ENCODE assay signal across 17 cellular contexts in genomic region chr6:152993847-152994246, GRCh38. TPM values are rescaled to one million over a fixed set of nuclear protein-coding genes. Genes with fewer than 3 reads are reported as not detected.
DNase-seq lines count a peak whose midpoint lies in the region; ATAC-seq and TF ChIP-seq lines count a peak whose summit lies in the region.
"Had no signal": no experiment of that assay in that cellular context is flagged by ENCODE, and none has a peak within 500 bp of the region (broad histone marks: within the 10 kb centered on the region; RNA-seq: fewer than 3 reads in every experiment).

No MANE protein-coding gene starts in this region.

- POLR2A ChIA-PET in CD4-positive, alpha-beta memory T cell (lab: Charles Lee; ENCODE audit: partially characterized antibody), result no interaction called here
- POLR2A ChIA-PET in A673 (lab: Charles Lee; ENCODE audit: low non-redundant PET), result no interaction called here

- H3K27ac Mint-ChIP-seq in activated CD8-positive, alpha-beta memory T cell treated with anti-CD3 and anti-CD28 coated beads, Interleukin-2, amount 10 ng/mL, durations not matched to agents 7 days and 5 days, result peak overlapping the region; percentile 14
- H3K27ac Mint-ChIP-seq in CD4-positive, alpha-beta memory T cell, result peak overlapping the region in 4 of 7 donors; percentile 38 to 62 (median 55)
- H3K27ac Mint-ChIP-seq in activated T-helper 2 cell treated with anti-CD3 and anti-CD28 coated beads, Interferon-gamma antibody, Interleukin-2, Interleukin-4, amounts not matched to agents 10 μg/mL and 5 μg/mL and 100 μg/mL, durations not matched to agents 14 hours and 24 hours and 36 hours, result peak overlapping the region; percentile 87
- H3K27ac Mint-ChIP-seq: HFFc6, IgD-negative memory B cell had no signal

- CTCF ChIA-PET in activated CD8-positive, alpha-beta memory T cell treated with anti-CD3 and anti-CD28 coated beads, Interleukin-2, amount 10 ng/mL, durations not matched to agents 7 days and 5 days (lab: Charles Lee), result no interaction called here
- CTCF ChIA-PET in CD4-positive, alpha-beta memory T cell (lab: Charles Lee; ENCODE audit: partially characterized antibody), result no interaction called here
- CTCF ChIA-PET in A673 (lab: Charles Lee), result no interaction called here

- no peaks in the 10 kb centered on the region for H3K27me3 Mint-ChIP-seq in activated CD8-positive, alpha-beta memory T cell treated with anti-CD3 and anti-CD28 coated beads, Interleukin-2, amount 10 ng/mL, durations not matched to agents 7 days and 5 days
- H3K27me3 Mint-ChIP-seq in CD4-positive, alpha-beta memory T cell, result no peaks in the 10 kb centered on the region
- H3K27me3 Mint-ChIP-seq in activated T-helper 2 cell treated with anti-CD3 and anti-CD28 coated beads, Interferon-gamma antibody, Interleukin-2, Interleukin-4, amounts not matched to agents 10 μg/mL and 5 μg/mL and 100 μg/mL, durations not matched to agents 14 hours and 24 hours and 36 hours (ENCODE audit: low read depth), result no peaks in the 10 kb centered on the region
- H3K27me3 Mint-ChIP-seq: IgD-negative memory B cell had no signal

- TF ChIP-seq CTCF in A673 (conservative IDR thresholded peaks at IDR 0.05; ENCODE audit: low read depth, low read length), result no peak; the same call in 1 of the 2 replicates

- no peak overlapping the region for H3K4me3 Mint-ChIP-seq in activated CD8-positive, alpha-beta memory T cell treated with anti-CD3 and anti-CD28 coated beads, Interleukin-2, amount 10 ng/mL, durations not matched to agents 7 days and 5 days
- no peak overlapping the region for H3K4me3 Mint-ChIP-seq in CD4-positive, alpha-beta memory T cell
- H3K4me3 Mint-ChIP-seq in activated T-helper 2 cell treated with anti-CD3 and anti-CD28 coated beads, Interferon-gamma antibody, Interleukin-2, Interleukin-4, amounts not matched to agents 10 μg/mL and 5 μg/mL and 100 μg/mL, durations not matched to agents 14 hours and 24 hours and 36 hours (ENCODE audit: low read depth), result no peak overlapping the region
- H3K4me3 Mint-ChIP-seq: CD14-positive monocyte, HFFc6, IgD-negative memory B cell had no signal

- peak; percentile 12 for ATAC-seq in activated CD8-positive, alpha-beta memory T cell treated with anti-CD3 and anti-CD28 coated beads, Interleukin-2, amount 10 ng/mL, durations not matched to agents 7 days and 5 days
- peak; percentile 24 for ATAC-seq in HG02885 (IDR thresholded peaks at IDR 0.05; ENCODE audit: poor library complexity, unreplicated experiment)
- no peak for ATAC-seq in GM19023 (IDR thresholded peaks at IDR 0.05; ENCODE audit: unreplicated experiment)

- no peaks in the 10 kb centered on the region for H3K9me3 Mint-ChIP-seq in activated CD8-positive, alpha-beta memory T cell treated with anti-CD3 and anti-CD28 coated beads, Interleukin-2, amount 10 ng/mL, durations not matched to agents 7 days and 5 days (ENCODE audit: low read depth)
- no peaks in the 10 kb centered on the region for H3K9me3 Mint-ChIP-seq in CD4-positive, alpha-beta memory T cell
- no peaks in the 10 kb centered on the region for H3K9me3 Mint-ChIP-seq in activated T-helper 2 cell treated with anti-CD3 and anti-CD28 coated beads, Interferon-gamma antibody, Interleukin-2, Interleukin-4, amounts not matched to agents 10 μg/mL and 5 μg/mL and 100 μg/mL, durations not matched to agents 14 hours and 24 hours and 36 hours
- H3K9me3 Mint-ChIP-seq: HFFc6, IgD-negative memory B cell had no signal

- H3K4me1 Mint-ChIP-seq in activated CD8-positive, alpha-beta memory T cell treated with anti-CD3 and anti-CD28 coated beads, Interleukin-2, amount 10 ng/mL, durations not matched to agents 7 days and 5 days, result peaks cover 44% of the 10 kb centered on the region
- peaks cover 11 to 29% (median 20%) of the 10 kb centered on the region in 4 donors for H3K4me1 Mint-ChIP-seq in CD4-positive, alpha-beta memory T cell
- H3K4me1 Mint-ChIP-seq in activated T-helper 2 cell treated with anti-CD3 and anti-CD28 coated beads, Interferon-gamma antibody, Interleukin-2, Interleukin-4, amounts not matched to agents 10 μg/mL and 5 μg/mL and 100 μg/mL, durations not matched to agents 14 hours and 24 hours and 36 hours (ENCODE audit: low read depth), result peaks cover 36% of the 10 kb centered on the region

- no peak for DNase-seq in activated CD8-positive, alpha-beta memory T cell treated with anti-CD3 and anti-CD28 coated beads, Interleukin-2, amount 10 ng/mL, durations not matched to agents 7 days and 5 days
- DNase-seq in activated CD8-positive, alpha-beta memory T cell treated with anti-CD3 and anti-CD28 coated beads, Interleukin-2, amount 50 U/mL, for 4 hours, result no peak
- DNase-seq in CD4-positive, alpha-beta memory T cell, result no peak
- no peak for DNase-seq in activated T-helper 2 cell treated with anti-CD3 and anti-CD28 coated beads, Interferon-gamma antibody, Interleukin-2, Interleukin-4, amounts not matched to agents 10 μg/mL and 5 μg/mL and 100 μg/mL, durations not matched to agents 14 hours and 24 hours and 36 hours (ENCODE audit: low spot score)
- DNase-seq in NCI-H1048 (lab: John Stamatoyannopoulos, UW) (no peak), A673 (ENCODE audit: low spot score) (no peak)
- DNase-seq: HFFc6, NCI-H1417, NCI-H187 treated with DMSO at 0.1 percent for 48 hours, NCI-H345, NCI-H69, Right ventricle myocardium superior had no signal

- no peak overlapping the region for H3K27ac ChIP-seq in CD4-positive, alpha-beta memory T cell (ENCODE audit: low read depth, low read length)
- no peak overlapping the region for H3K27ac ChIP-seq in A673 (ENCODE audit: low read depth, low read length, poor library complexity, severe bottlenecking)
- H3K27ac ChIP-seq: HL-60 had no signal

- H3K27me3 ChIP-seq in CD4-positive, alpha-beta memory T cell (ENCODE audit: insufficient read depth, low read length), result no peaks in the 10 kb centered on the region
- H3K27me3 ChIP-seq in A673 (replicated peaks; ENCODE audit: insufficient read depth, low read depth, low read length, poor library complexity), result no peaks in the 10 kb centered on the region

- no TSS peak for BruUV-seq in A673 (replicated peaks; lab: Mats Ljungman, UMichigan)

- H3K4me3 ChIP-seq in CD4-positive, alpha-beta memory T cell (ENCODE audit: low read length in 2 of 2), result no peak overlapping the region
- H3K4me3 ChIP-seq in A673 (ENCODE audit: low read depth, low read length, poor library complexity, severe bottlenecking), result no peak overlapping the region

- H3K9me3 ChIP-seq in CD4-positive, alpha-beta memory T cell (ENCODE audit: control insufficient read depth in 1 of 2, low read length in 2 of 2), result no peaks in the 10 kb centered on the region
- no peaks in the 10 kb centered on the region for H3K9me3 ChIP-seq in A673 (ENCODE audit: low read depth, low read length, poor library complexity, severe bottlenecking)

- H3K36me3 ChIP-seq in CD4-positive, alpha-beta memory T cell (ENCODE audit: insufficient read depth, low read length), result peaks cover 39% of the 10 kb centered on the region
- H3K36me3 ChIP-seq in A673 (ENCODE audit: insufficient read depth, low read length, poor library complexity, severe bottlenecking), result peaks cover 63% of the 10 kb centered on the region

- H3K36me3 Mint-ChIP-seq in activated CD8-positive, alpha-beta memory T cell treated with anti-CD3 and anti-CD28 coated beads, Interleukin-2, amount 10 ng/mL, durations not matched to agents 7 days and 5 days, result peaks cover 61% of the 10 kb centered on the region
- peaks cover 36 to 61% of the 10 kb centered on the region in 2 donors for H3K36me3 Mint-ChIP-seq in CD4-positive, alpha-beta memory T cell
- peaks cover 76% of the 10 kb centered on the region for H3K36me3 Mint-ChIP-seq in activated T-helper 2 cell treated with anti-CD3 and anti-CD28 coated beads, Interferon-gamma antibody, Interleukin-2, Interleukin-4, amounts not matched to agents 10 μg/mL and 5 μg/mL and 100 μg/mL, durations not matched to agents 14 hours and 24 hours and 36 hours (ENCODE audit: low read depth)

- peaks cover 24% of the 10 kb centered on the region for H3K4me1 ChIP-seq in CD4-positive, alpha-beta memory T cell (ENCODE audit: insufficient read depth, low read length)
- no peaks in the 10 kb centered on the region for H3K4me1 ChIP-seq in A673 (ENCODE audit: insufficient read depth, low read length, poor library complexity, severe bottlenecking)

- intact Hi-C loops in CD4-positive, alpha-beta memory T cell (cut with micrococcal nuclease), result no loop called here
- intact Hi-C loops in activated T-helper 2 cell treated with anti-CD3 and anti-CD28 coated beads, Interferon-gamma antibody, Interleukin-2, Interleukin-4, amounts not matched to agents 10 μg/mL and 5 μg/mL and 100 μg/mL, durations not matched to agents 14 hours and 24 hours and 36 hours (cut with micrococcal nuclease), result no loop called here
- intact Hi-C loops in A673 (cut with micrococcal nuclease; ENCODE audit: unreplicated experiment), result no loop called here

RNA-seq across cellular contexts. Expression of gene MTRF1L, which starts 8.7 kb away (rescaled TPM):
- 10 to 100 TPM; 15.5 to 23.1 TPM for total RNA-seq in activated CD8-positive, alpha-beta memory T cell treated with anti-CD3 and anti-CD28 coated beads, Interleukin-2, amount 10 ng/mL, durations not matched to agents 7 days and 5 days
- 10 to 100 TPM; 17.3 to 18.3 TPM for total RNA-seq in CD4-positive, alpha-beta memory T cell
- 1 to 10 TPM; 5.1 to 6.6 TPM for polyA plus RNA-seq in CD4-positive, alpha-beta memory T cell
- 24.1 and 24.9 TPM in 2 replicates for total RNA-seq in activated T-helper 2 cell treated with anti-CD3 and anti-CD28 coated beads, Interferon-gamma antibody, Interleukin-2, Interleukin-4, amounts not matched to agents 10 μg/mL and 5 μg/mL and 100 μg/mL, durations not matched to agents 14 hours and 24 hours and 36 hours
- 25.2 and 30.9 TPM in 2 replicates for total RNA-seq in A673 (2021)

RNA-seq across cellular contexts. Expression of gene FBXO5, which starts 11.0 kb away (rescaled TPM):
- total RNA-seq in activated CD8-positive, alpha-beta memory T cell treated with anti-CD3 and anti-CD28 coated beads, Interleukin-2, amount 10 ng/mL, durations not matched to agents 7 days and 5 days, result 10 to 100 TPM; 62.1 to 73.5 TPM
- total RNA-seq in CD4-positive, alpha-beta memory T cell, result 10 to 100 TPM in 1 of 2 experiments, 1 to 10 TPM in 1; 9.9 to 10.4 TPM
- polyA plus RNA-seq in CD4-positive, alpha-beta memory T cell, result 1 to 10 TPM; 4.8 to 8.8 TPM
- 31.4 and 34.6 TPM in 2 replicates for total RNA-seq in activated T-helper 2 cell treated with anti-CD3 and anti-CD28 coated beads, Interferon-gamma antibody, Interleukin-2, Interleukin-4, amounts not matched to agents 10 μg/mL and 5 μg/mL and 100 μg/mL, durations not matched to agents 14 hours and 24 hours and 36 hours
- 62.4 and 67.9 TPM in 2 replicates for total RNA-seq in A673 (2021)

Comparison
In these comparisons a context has a peak if more than half of its experiments do, and no peak if none do; other contexts are left out.
1. H3K27ac Mint-ChIP-seq: peak in every context shown above with its lines; median percentile 87 in activated T-helper 2 cell treated with anti-CD3 and anti-CD28 coated beads, Interferon-gamma antibody, Interleukin-2, Interleukin-4, amounts not matched to agents 10 μg/mL and 5 μg/mL and 100 μg/mL, durations not matched to agents 14 hours and 24 hours and 36 hours; 55 in CD4-positive, alpha-beta memory T cell; 14 in activated CD8-positive, alpha-beta memory T cell treated with anti-CD3 and anti-CD28 coated beads, Interleukin-2, amount 10 ng/mL, durations not matched to agents 7 days and 5 days.